ENCODE assay signal across 8 cellular contexts in genomic region chr4:2794707-2795557, GRCh38. TPM values are rescaled to one million over a fixed set of nuclear protein-coding genes. Genes with fewer than 3 reads are reported as not detected.
DNase-seq lines count a peak whose midpoint lies in the region; ATAC-seq and TF ChIP-seq lines count a peak whose summit lies in the region.

No MANE protein-coding gene starts in this region.

- no peak for TF ChIP-seq CTCF in testis (IDR thresholded peaks at IDR 0.05)

- H3K9me3 ChIP-seq in testis: no peaks in the 10 kb centered on the region

- no peaks in the 10 kb centered on the region for H3K27me3 Mint-ChIP-seq in activated T-cell treated with anti-CD3 and anti-CD28 coated beads, Interleukin-2, amount 50 U/mL, for 24 hours

- no peaks in the 10 kb centered on the region for H3K27me3 ChIP-seq in testis

- H3K27ac Mint-ChIP-seq in activated T-cell treated with anti-CD3 and anti-CD28 coated beads, Interleukin-2, amount 50 U/mL, for 24 hours: peak overlapping the region; percentile 91

- H3K27ac ChIP-seq in testis: peak overlapping the region; percentile 34 to 80

- peaks cover 2% of the 10 kb centered on the region for H3K36me3 Mint-ChIP-seq in activated T-cell treated with anti-CD3 and anti-CD28 coated beads, Interleukin-2, amount 50 U/mL, for 24 hours (ENCODE audit: low read depth)

- no peak for TF ChIP-seq POLR2A in testis (IDR thresholded peaks at IDR 0.05)

- H3K4me3 ChIP-seq in testis: no peak overlapping the region

- H3K4me3 Mint-ChIP-seq in activated T-cell treated with anti-CD3 and anti-CD28 coated beads, Interleukin-2, amount 50 U/mL, for 24 hours: peak overlapping the region; percentile 77

- ATAC-seq in HG02852 (IDR thresholded peaks at IDR 0.05; ENCODE audit: unreplicated experiment): no peak
- no peak for ATAC-seq in HG03135 (IDR thresholded peaks at IDR 0.05; ENCODE audit: unreplicated experiment)
- ATAC-seq in esophagus mucosa: no peak

- WGBS in testis, 2 donors: 67 to 70% methylated on average over 6 to 12 of the region's 12 CpGs

- no peaks in the 10 kb centered on the region for H3K9me3 Mint-ChIP-seq in activated T-cell treated with anti-CD3 and anti-CD28 coated beads, Interleukin-2, amount 50 U/mL, for 24 hours

- intact Hi-C loops in testis (cut with DNase I; ENCODE audit: low total_unique reads): no loop called here

- H3K36me3 ChIP-seq in testis (ENCODE audit: low read depth, missing control alignments): no peaks in the 10 kb centered on the region

- peaks cover 62% of the 10 kb centered on the region for H3K4me1 Mint-ChIP-seq in activated T-cell treated with anti-CD3 and anti-CD28 coated beads, Interleukin-2, amount 50 U/mL, for 24 hours (ENCODE audit: low read depth)

- peak; percentile 29 for DNase-seq in activated T-cell treated with anti-CD3 and anti-CD28 coated beads, Interleukin-2, amount 50 U/mL, for 24 hours
- DNase-seq in activated T-cell treated with anti-CD3 and anti-CD28 coated beads for 4 hours (no peak), amniotic epithelial cell (ENCODE audit: low read depth) (peak; percentile 88), kidney tubule cell (ENCODE audit: low spot score) (peak; percentile 84), testis (peak; percentile 63)

- peaks cover 76% of the 10 kb centered on the region for H3K4me1 ChIP-seq in testis

RNA-seq across cellular contexts. Expression of gene SH3BP2, which starts 2.0 kb away (rescaled TPM):
- 10 to 100 TPM; 45.0 to 47.3 TPM for total RNA-seq in testis
- 26.6 TPM for polyA plus RNA-seq in testis (ENCODE audit: insufficient read depth, low read depth, low replicate concordance)
- 32.6 TPM for total RNA-seq in esophagus mucosa

RNA-seq across cellular contexts. Expression of gene TNIP2, which starts 38.8 kb away (rescaled TPM):
- total RNA-seq in testis: 100 to 1,000 TPM in 1 of 2 donors, 10 to 100 TPM in 1; 99.7 to 108 TPM
- 35.1 TPM for polyA plus RNA-seq in testis (ENCODE audit: insufficient read depth, low read depth, low replicate concordance)
- 25.1 TPM for total RNA-seq in esophagus mucosa

RNA-seq across cellular contexts. Expression of gene ADD1, which starts 48.7 kb away (rescaled TPM):
- total RNA-seq in testis: 100 to 1,000 TPM; 318 to 355 TPM
- polyA plus RNA-seq in testis (ENCODE audit: insufficient read depth, low read depth, low replicate concordance): 233 TPM
- 133 TPM for total RNA-seq in esophagus mucosa
